8 cellular contexts compared by ENCODE assay signal in the genomic region with DNA sequence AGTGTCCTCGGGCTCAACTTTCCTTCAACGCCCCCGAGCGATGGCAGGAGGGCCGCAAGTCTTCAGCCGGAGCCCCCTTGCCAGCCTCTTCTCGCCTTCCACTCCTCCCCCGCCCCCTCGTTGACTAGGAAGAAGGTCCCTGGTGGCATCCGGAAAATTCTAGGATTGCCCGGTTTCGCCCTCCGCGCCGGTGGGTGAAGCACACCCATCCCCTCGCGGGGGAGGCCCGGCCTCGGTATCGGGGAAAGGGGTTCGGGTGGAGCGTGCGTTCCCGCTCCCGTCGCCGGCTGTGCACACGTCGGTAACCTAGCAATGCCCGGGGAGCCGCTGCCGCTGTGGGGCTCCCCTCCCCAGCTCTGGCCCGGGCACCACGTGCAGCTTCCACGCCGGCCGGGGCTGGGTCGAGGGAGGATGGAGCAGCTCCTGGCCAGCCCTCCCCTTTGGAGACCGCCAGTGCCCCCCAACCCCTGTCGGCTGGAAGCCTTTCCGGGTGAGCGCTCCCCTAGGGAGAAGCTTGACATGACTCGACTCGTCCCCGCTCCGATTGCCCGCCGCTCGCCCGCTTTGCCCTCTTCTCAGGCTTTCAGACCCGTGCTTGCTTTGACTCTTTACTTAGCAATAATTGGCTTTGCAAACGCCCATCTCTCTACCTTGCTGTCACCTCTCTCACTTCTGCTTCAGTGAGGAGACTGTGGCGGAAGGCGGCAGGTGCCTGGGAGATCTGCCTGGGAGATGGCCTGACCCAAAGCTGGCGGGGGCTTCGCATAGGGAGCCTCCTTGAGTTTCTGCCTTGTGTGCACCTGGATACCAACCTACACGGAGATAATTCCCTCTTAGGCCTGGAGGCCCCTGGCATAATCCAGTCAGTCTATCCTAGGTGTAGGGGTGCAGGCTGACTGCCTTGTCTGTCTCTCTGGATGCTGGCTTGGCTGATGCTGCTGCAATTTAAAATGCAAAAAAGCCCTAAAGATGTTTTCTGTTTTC. TPM values are rescaled to one million over a fixed set of nuclear protein-coding genes. Genes with fewer than 3 reads are reported as not detected.
A peak's percentile ranks its signal among the peaks of the same experiment; 100 is the strongest.
DNase-seq lines count a peak whose midpoint lies in the region; ATAC-seq and TF ChIP-seq lines count a peak whose summit lies in the region.

No MANE protein-coding gene starts in this region.

- H3K36me3 Mint-ChIP-seq in central memory CD8-positive, alpha-beta T cell (ENCODE audit: insufficient read depth), result peaks cover 2% of the 10 kb centered on the region

- ATAC-seq in central memory CD8-positive, alpha-beta T cell (replicated peaks; ENCODE audit: extremely low read depth, poor library complexity, severe bottlenecking), result no peak
- ATAC-seq in lung (ENCODE audit: insufficient read depth, low FRiP score), result no peak
- ATAC-seq in thoracic aorta (ENCODE audit: insufficient number of reproducible peaks, low FRiP score, low read depth), result no peak
- ATAC-seq in HG02884 (IDR thresholded peaks at IDR 0.05; ENCODE audit: unreplicated experiment), result no peak
- no peak for ATAC-seq in GM21515 (IDR thresholded peaks at IDR 0.05; ENCODE audit: unreplicated experiment)

- DNase-seq in AG20443 (ENCODE audit: low spot score) (peak; percentile 42), lung (ENCODE audit: low spot score) (no peak), thoracic aorta (ENCODE audit: low spot score) (no peak)
- no peak for DNase-seq in central memory CD8-positive, alpha-beta T cell (ENCODE audit: low spot score in 2 of 2)
- DNase-seq in activated effector memory CD4-positive, alpha-beta T cell treated with Interleukin-2 at 50 U/mL for 16 hours, result no peak

- TF ChIP-seq CTCF in lung (IDR thresholded peaks at IDR 0.05; ENCODE audit: control extremely low read depth, extremely low read depth) (no peak), thoracic aorta (IDR thresholded peaks at IDR 0.05) (no peak)

- 0 out of 2 replicates have a peak overlapping the region, but pooled peaks have one; percentile 40 for H3K9ac ChIP-seq in HUES64 (ENCODE audit: low read depth, low read length)

- no peak overlapping the region for H3K27ac Mint-ChIP-seq in central memory CD8-positive, alpha-beta T cell (ENCODE audit: low read depth)

- H3K27ac ChIP-seq in HUES64 (ENCODE audit: low read depth, low read length) (no peak overlapping the region), lung (ENCODE audit: low read depth in 1 of 2, low read length in 1 of 2) (peak overlapping the region in 1 of 2 donors; percentile 64), thoracic aorta (no peak overlapping the region)

- peaks cover 7% of the 10 kb centered on the region for H3K4me1 Mint-ChIP-seq in central memory CD8-positive, alpha-beta T cell

- H3K4me1 ChIP-seq in HUES64 (ENCODE audit: insufficient read depth, low read length) (no peaks in the 10 kb centered on the region; the same call in 1 of the 2 replicates), lung (ENCODE audit: control insufficient read depth in 2 of 2, insufficient read depth in 2 of 2, low read length in 2 of 2) (peaks cover 0 to 8% of the 10 kb centered on the region in 2 donors), thoracic aorta (ENCODE audit: control insufficient read depth in 1 of 2, low read depth in 2 of 2) (peaks cover 3 to 24% of the 10 kb centered on the region in 2 donors)

- H3K36me3 ChIP-seq in HUES64 (ENCODE audit: insufficient read depth, low read length) (no peaks in the 10 kb centered on the region), lung (ENCODE audit: control insufficient read depth in 2 of 2, insufficient read depth in 2 of 2, low read length in 2 of 2) (no peaks in the 10 kb centered on the region), thoracic aorta (no peaks in the 10 kb centered on the region)

- H3K27me3 Mint-ChIP-seq in central memory CD8-positive, alpha-beta T cell, result peaks cover 77% of the 10 kb centered on the region

- peak overlapping the region; percentile 12 for H3K4me3 Mint-ChIP-seq in central memory CD8-positive, alpha-beta T cell

- no peaks in the 10 kb centered on the region for H3K9me3 Mint-ChIP-seq in central memory CD8-positive, alpha-beta T cell

- peak overlapping the region; percentile 61 for H3K4me3 ChIP-seq in HUES64 (ENCODE audit: low read length)
- peak overlapping the region; percentile 44 for H3K4me3 ChIP-seq in lung
- H3K4me3 ChIP-seq in thoracic aorta, result peak overlapping the region; percentile 56

- H3K9me3 ChIP-seq in HUES64 (ENCODE audit: insufficient read depth, low read depth, low read length) (no peaks in the 10 kb centered on the region), lung (ENCODE audit: control insufficient read depth in 2 of 2, insufficient read depth in 1 of 2, low read length in 1 of 2) (peaks cover 0 to 2% of the 10 kb centered on the region in 2 donors), thoracic aorta (no peaks in the 10 kb centered on the region)

- WGBS in HUES64, result 2% methylated on average over 57 of the region's 57 CpGs
- WGBS in lung, 2 donors, result 6 to 9% methylated on average over 55 to 57 of the region's 57 CpGs

- H3K27me3 ChIP-seq in HUES64 (ENCODE audit: insufficient read depth, low read length), result peaks cover 71% of the 10 kb centered on the region
- no peaks in the 10 kb centered on the region for H3K27me3 ChIP-seq in lung (ENCODE audit: control insufficient read depth, insufficient read depth)
- H3K27me3 ChIP-seq in thoracic aorta (replicated peaks; ENCODE audit: insufficient read depth), result no peaks in the 10 kb centered on the region

RNA-seq across cellular contexts. Expression of a gene that starts 1.4 kb away (rescaled TPM):
- polyA plus RNA-seq in HUES64 (2013, experiment 1 of 2), result 0.20 TPM
- polyA plus RNA-seq in HUES64 (2013, experiment 2 of 2), result 0.76 TPM
- 10 to 100 TPM; 36.9 to 96.8 TPM for total RNA-seq in lung
- polyA plus RNA-seq in lung, result 1 to 10 TPM; 2.7 to 9.3 TPM
- 1 to 10 TPM in 1 of 2 donors, under 1 TPM in 1; 0.68 to 1.5 TPM for total RNA-seq in thoracic aorta

Comparison
In these comparisons a context has a peak if more than half of its experiments do, and no peak if none do; other contexts are left out.
1. RNA of a gene that starts 1.4 kb away (total RNA-seq): 36.9 to 96.8 TPM in lung; 0.68 to 1.5 TPM in thoracic aorta; every median in the first group is over 10 times any median in the second.
2. Peak in every context shown above with its lines, with median percentiles within 50 percentile points of each other: H3K4me3 ChIP-seq.